Comparison of ENCODE assay signal across 1 cellular context in the genomic region with DNA sequence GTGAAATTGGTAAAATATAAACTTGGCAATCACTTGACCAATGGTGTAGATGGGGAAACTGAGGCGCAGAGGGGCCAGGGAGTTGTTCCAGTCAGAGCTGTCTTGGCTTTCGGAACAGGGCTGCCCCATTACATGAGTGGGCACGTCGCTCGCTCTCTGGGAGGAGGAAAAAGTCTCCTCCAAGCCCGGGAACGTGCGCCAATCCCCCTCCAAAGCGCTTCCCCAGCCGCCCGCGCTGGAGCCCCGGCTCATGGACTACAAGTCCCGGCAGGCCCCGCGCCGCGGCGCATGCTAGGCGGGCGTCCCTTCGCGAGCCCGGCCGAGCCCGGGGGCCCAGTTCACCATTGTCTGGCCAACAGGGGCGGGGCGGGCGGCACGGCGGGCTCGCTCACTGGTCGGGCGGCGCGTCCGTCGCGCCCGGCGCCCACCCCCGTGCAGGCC.
TF ChIP-seq lines count a peak whose summit lies in the region.

No MANE protein-coding gene starts in this region.

TF ChIP-seq in HepG2, 621 proteins besides CTCF, POLR2A, EP300 and RAD21 (continued from another document and continues in another):
- TF ChIP-seq ZNF547 (CRISPR knock-in tag; IDR thresholded peaks at IDR 0.05) (no peak), SP2 (CRISPR knock-in tag; IDR thresholded peaks at IDR 0.05) (peak; percentile 90), ZNF121 (CRISPR knock-in tag; IDR thresholded peaks at IDR 0.05) (no peak), CAMTA2 (CRISPR knock-in tag; IDR thresholded peaks at IDR 0.05; ENCODE audit: borderline replicate concordance) (no peak), ZNF713 (CRISPR knock-in tag; IDR thresholded peaks at IDR 0.05) (no peak), RFXANK (CRISPR knock-in tag; IDR thresholded peaks at IDR 0.05) (no peak), BHLHE40 (IDR thresholded peaks at IDR 0.05; ENCODE audit: low read length) (0 out of 2 replicates have a peak, but pooled peaks have one; percentile 25), RXRA (CRISPR knock-in tag; IDR thresholded peaks at IDR 0.05) (no peak), ZNF136 (CRISPR knock-in tag; IDR thresholded peaks at IDR 0.05; ENCODE audit: low read depth) (no peak), ZEB1 (IDR thresholded peaks at IDR 0.05; ENCODE audit: insufficient replicate concordance, low read depth) (no peak), SATB2 (CRISPR knock-in tag; IDR thresholded peaks at IDR 0.05) (no peak), ZNF709 (CRISPR knock-in tag; IDR thresholded peaks at IDR 0.05) (no peak), ZNF850 (CRISPR knock-in tag; conservative IDR thresholded peaks at IDR 0.05) (0 out of 2 replicates have a peak, but pooled peaks have one; percentile 35), TCF12 (IDR thresholded peaks at IDR 0.05) (no peak), TCF12 (CRISPR knock-in tag; IDR thresholded peaks at IDR 0.05) (no peak), NONO (IDR thresholded peaks at IDR 0.05) (no peak), NONO (CRISPR knock-in tag; conservative IDR thresholded peaks at IDR 0.05) (no peak), NFYC (CRISPR knock-in tag; IDR thresholded peaks at IDR 0.05) (peak; percentile 75), ZNF530 (CRISPR knock-in tag; IDR thresholded peaks at IDR 0.05; ENCODE audit: low read depth) (no peak), HNRNPLL (IDR thresholded peaks at IDR 0.05; ENCODE audit: low read depth, low read length, poor library complexity, severe bottlenecking) (peak; percentile 43), SETDB1 (CRISPR knock-in tag; IDR thresholded peaks at IDR 0.05; ENCODE audit: borderline replicate concordance) (no peak), SP4 (CRISPR knock-in tag; IDR thresholded peaks at IDR 0.05) (peak; percentile 80), SOX13 (IDR thresholded peaks at IDR 0.05) (no peak), SOX13 (CRISPR knock-in tag; conservative IDR thresholded peaks at IDR 0.05 in 1 of 2, IDR thresholded peaks at IDR 0.05 in 1 of 2) (peak in 1 of 2 experiments; percentile 68; a peak in 2 of 4 replicates), GABPA (IDR thresholded peaks at IDR 0.05; ENCODE audit: low read depth, low read length) (no peak), GABPA (CRISPR knock-in tag; IDR thresholded peaks at IDR 0.05; ENCODE audit: low read depth) (no peak), MXI1 (IDR thresholded peaks at IDR 0.05; ENCODE audit: borderline replicate concordance, low read depth, low read length) (peak; percentile 70; the same call in 1 of the 3 replicates), CBFB (CRISPR knock-in tag; IDR thresholded peaks at IDR 0.05) (0 out of 2 replicates have a peak, but pooled peaks have one; percentile 54), ZNF841 (CRISPR knock-in tag; IDR thresholded peaks at IDR 0.05; ENCODE audit: borderline replicate concordance) (no peak), ARNT2 (CRISPR knock-in tag; IDR thresholded peaks at IDR 0.05; ENCODE audit: low read depth) (no peak), EEA1 (CRISPR knock-in tag; IDR thresholded peaks at IDR 0.05; ENCODE audit: borderline replicate concordance) (no peak), SOX6 (IDR thresholded peaks at IDR 0.05) (no peak), SOX6 (CRISPR knock-in tag; IDR thresholded peaks at IDR 0.05) (0 out of 2 replicates have a peak, but pooled peaks have one; percentile 8), MYC (CRISPR knock-in tag; IDR thresholded peaks at IDR 0.05; ENCODE audit: borderline replicate concordance) (peak; percentile 55; the same call in 1 of the 2 replicates), HMG20B (CRISPR knock-in tag; conservative IDR thresholded peaks at IDR 0.05) (0 out of 2 replicates have a peak, but pooled peaks have one; percentile 16), ZNF780A (CRISPR knock-in tag; IDR thresholded peaks at IDR 0.05) (no peak), ZNF577 (CRISPR knock-in tag; IDR thresholded peaks at IDR 0.05; ENCODE audit: borderline replicate concordance, low read depth) (no peak), HDAC6 (IDR thresholded peaks at IDR 0.05; ENCODE audit: low read depth, low read length) (no peak), ZNF777 (CRISPR knock-in tag; IDR thresholded peaks at IDR 0.05) (no peak; the same call in 1 of the 2 replicates), ZNF12 (CRISPR knock-in tag; IDR thresholded peaks at IDR 0.05) (no peak), SIX1 (CRISPR knock-in tag; IDR thresholded peaks at IDR 0.05; ENCODE audit: borderline replicate concordance) (no peak)
- TF ChIP-seq, protein P1, sequence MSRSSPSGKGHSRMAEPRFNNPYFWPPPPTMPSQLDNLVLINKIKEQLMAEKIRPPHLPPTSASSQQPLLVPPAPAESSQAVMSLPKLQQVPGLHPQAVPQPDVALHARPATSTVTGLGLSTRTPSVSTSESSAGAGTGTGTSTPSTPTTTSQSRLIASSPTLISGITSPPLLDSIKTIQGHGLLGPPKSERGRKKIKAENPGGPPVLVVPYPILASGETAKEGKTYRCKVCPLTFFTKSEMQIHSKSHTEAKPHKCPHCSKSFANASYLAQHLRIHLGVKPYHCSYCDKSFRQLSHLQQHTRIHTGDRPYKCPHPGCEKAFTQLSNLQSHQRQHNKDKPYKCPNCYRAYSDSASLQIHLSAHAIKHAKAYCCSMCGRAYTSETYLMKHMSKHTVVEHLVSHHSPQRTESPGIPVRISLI (CRISPR knock-in tag; IDR thresholded peaks at IDR 0.05; ENCODE audit: borderline replicate concordance): no peak
- TF ChIP-seq, protein P2, sequence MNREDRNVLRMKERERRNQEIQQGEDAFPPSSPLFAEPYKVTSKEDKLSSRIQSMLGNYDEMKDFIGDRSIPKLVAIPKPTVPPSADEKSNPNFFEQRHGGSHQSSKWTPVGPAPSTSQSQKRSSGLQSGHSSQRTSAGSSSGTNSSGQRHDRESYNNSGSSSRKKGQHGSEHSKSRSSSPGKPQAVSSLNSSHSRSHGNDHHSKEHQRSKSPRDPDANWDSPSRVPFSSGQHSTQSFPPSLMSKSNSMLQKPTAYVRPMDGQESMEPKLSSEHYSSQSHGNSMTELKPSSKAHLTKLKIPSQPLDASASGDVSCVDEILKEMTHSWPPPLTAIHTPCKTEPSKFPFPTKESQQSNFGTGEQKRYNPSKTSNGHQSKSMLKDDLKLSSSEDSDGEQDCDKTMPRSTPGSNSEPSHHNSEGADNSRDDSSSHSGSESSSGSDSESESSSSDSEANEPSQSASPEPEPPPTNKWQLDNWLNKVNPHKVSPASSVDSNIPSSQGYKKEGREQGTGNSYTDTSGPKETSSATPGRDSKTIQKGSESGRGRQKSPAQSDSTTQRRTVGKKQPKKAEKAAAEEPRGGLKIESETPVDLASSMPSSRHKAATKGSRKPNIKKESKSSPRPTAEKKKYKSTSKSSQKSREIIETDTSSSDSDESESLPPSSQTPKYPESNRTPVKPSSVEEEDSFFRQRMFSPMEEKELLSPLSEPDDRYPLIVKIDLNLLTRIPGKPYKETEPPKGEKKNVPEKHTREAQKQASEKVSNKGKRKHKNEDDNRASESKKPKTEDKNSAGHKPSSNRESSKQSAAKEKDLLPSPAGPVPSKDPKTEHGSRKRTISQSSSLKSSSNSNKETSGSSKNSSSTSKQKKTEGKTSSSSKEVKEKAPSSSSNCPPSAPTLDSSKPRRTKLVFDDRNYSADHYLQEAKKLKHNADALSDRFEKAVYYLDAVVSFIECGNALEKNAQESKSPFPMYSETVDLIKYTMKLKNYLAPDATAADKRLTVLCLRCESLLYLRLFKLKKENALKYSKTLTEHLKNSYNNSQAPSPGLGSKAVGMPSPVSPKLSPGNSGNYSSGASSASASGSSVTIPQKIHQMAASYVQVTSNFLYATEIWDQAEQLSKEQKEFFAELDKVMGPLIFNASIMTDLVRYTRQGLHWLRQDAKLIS (CRISPR knock-in tag; IDR thresholded peaks at IDR 0.05): no peak
- TF ChIP-seq, protein P3, sequence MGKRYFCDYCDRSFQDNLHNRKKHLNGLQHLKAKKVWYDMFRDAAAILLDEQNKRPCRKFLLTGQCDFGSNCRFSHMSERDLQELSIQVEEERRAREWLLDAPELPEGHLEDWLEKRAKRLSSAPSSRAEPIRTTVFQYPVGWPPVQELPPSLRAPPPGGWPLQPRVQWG (CRISPR knock-in tag; IDR thresholded peaks at IDR 0.05; ENCODE audit: borderline replicate concordance, low read depth): no peak
- TF ChIP-seq, protein P4, sequence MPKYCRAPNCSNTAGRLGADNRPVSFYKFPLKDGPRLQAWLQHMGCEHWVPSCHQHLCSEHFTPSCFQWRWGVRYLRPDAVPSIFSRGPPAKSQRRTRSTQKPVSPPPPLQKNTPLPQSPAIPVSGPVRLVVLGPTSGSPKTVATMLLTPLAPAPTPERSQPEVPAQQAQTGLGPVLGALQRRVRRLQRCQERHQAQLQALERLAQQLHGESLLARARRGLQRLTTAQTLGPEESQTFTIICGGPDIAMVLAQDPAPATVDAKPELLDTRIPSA (CRISPR knock-in tag; IDR thresholded peaks at IDR 0.05; ENCODE audit: borderline replicate concordance): no peak
- TF ChIP-seq, protein P5, sequence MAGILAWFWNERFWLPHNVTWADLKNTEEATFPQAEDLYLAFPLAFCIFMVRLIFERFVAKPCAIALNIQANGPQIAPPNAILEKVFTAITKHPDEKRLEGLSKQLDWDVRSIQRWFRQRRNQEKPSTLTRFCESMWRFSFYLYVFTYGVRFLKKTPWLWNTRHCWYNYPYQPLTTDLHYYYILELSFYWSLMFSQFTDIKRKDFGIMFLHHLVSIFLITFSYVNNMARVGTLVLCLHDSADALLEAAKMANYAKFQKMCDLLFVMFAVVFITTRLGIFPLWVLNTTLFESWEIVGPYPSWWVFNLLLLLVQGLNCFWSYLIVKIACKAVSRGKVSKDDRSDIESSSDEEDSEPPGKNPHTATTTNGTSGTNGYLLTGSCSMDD (CRISPR knock-in tag; IDR thresholded peaks at IDR 0.05): no peak
- TF ChIP-seq, protein P6, sequence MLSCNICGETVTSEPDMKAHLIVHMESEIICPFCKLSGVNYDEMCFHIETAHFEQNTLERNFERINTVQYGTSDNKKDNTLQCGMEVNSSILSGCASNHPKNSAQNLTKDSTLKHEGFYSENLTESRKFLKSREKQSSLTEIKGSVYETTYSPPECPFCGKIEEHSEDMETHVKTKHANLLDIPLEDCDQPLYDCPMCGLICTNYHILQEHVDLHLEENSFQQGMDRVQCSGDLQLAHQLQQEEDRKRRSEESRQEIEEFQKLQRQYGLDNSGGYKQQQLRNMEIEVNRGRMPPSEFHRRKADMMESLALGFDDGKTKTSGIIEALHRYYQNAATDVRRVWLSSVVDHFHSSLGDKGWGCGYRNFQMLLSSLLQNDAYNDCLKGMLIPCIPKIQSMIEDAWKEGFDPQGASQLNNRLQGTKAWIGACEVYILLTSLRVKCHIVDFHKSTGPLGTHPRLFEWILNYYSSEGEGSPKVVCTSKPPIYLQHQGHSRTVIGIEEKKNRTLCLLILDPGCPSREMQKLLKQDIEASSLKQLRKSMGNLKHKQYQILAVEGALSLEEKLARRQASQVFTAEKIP (CRISPR knock-in tag; IDR thresholded peaks at IDR 0.05; ENCODE audit: borderline replicate concordance): no peak
- TF ChIP-seq, protein P7, sequence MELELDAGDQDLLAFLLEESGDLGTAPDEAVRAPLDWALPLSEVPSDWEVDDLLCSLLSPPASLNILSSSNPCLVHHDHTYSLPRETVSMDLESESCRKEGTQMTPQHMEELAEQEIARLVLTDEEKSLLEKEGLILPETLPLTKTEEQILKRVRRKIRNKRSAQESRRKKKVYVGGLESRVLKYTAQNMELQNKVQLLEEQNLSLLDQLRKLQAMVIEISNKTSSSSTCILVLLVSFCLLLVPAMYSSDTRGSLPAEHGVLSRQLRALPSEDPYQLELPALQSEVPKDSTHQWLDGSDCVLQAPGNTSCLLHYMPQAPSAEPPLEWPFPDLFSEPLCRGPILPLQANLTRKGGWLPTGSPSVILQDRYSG (CRISPR knock-in tag; IDR thresholded peaks at IDR 0.05): no peak
- TF ChIP-seq, protein P8, sequence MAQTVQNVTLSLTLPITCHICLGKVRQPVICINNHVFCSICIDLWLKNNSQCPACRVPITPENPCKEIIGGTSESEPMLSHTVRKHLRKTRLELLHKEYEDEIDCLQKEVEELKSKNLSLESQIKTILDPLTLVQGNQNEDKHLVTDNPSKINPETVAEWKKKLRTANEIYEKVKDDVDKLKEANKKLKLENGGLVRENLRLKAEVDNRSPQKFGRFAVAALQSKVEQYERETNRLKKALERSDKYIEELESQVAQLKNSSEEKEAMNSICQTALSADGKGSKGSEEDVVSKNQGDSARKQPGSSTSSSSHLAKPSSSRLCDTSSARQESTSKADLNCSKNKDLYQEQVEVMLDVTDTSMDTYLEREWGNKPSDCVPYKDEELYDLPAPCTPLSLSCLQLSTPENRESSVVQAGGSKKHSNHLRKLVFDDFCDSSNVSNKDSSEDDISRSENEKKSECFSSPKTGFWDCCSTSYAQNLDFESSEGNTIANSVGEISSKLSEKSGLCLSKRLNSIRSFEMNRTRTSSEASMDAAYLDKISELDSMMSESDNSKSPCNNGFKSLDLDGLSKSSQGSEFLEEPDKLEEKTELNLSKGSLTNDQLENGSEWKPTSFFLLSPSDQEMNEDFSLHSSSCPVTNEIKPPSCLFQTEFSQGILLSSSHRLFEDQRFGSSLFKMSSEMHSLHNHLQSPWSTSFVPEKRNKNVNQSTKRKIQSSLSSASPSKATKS (CRISPR knock-in tag; IDR thresholded peaks at IDR 0.05): no peak
